In genomic region chr9:101442248-101443136, GRCh38 we compare ENCODE assay signal across 27 cellular contexts. TPM values are rescaled to one million over a fixed set of nuclear protein-coding genes. Genes with fewer than 3 reads are reported as not detected.
DNase-seq lines count a peak whose midpoint lies in the region; ATAC-seq and TF ChIP-seq lines count a peak whose summit lies in the region.
"Had no signal": no experiment of that assay in that cellular context is flagged by ENCODE, and none has a peak within 500 bp of the region (broad histone marks: within the 10 kb centered on the region; RNA-seq: fewer than 3 reads in every experiment).

No MANE protein-coding gene starts in this region.

- ATAC-seq in left lobe of liver (peak; percentile 38), GM18519 (IDR thresholded peaks at IDR 0.05; ENCODE audit: low FRiP score, unreplicated experiment) (no peak), HG03039 (IDR thresholded peaks at IDR 0.05; ENCODE audit: unreplicated experiment) (no peak), HG03095 (IDR thresholded peaks at IDR 0.05; ENCODE audit: unreplicated experiment) (no peak)
- ATAC-seq: T-helper 17 cell had no signal

- H3K36me3 Mint-ChIP-seq in endothelial cell (ENCODE audit: low read depth, unreplicated experiment): no peaks in the 10 kb centered on the region
- H3K36me3 Mint-ChIP-seq: CD4-positive, alpha-beta memory T cell; IgD-negative memory B cell had no signal

- H3K27ac Mint-ChIP-seq in endothelial cell (ENCODE audit: unreplicated experiment): peak overlapping the region; percentile 84
- H3K27ac Mint-ChIP-seq: activated T-cell treated with anti-CD3 and anti-CD28 coated beads, Interleukin-2, amount 50 U/mL, for 24 hours; CD4-positive, alpha-beta memory T cell; endodermal cell; IgD-negative memory B cell; T-helper 17 cell had no signal

- DNase-seq in G401 (ENCODE audit: low spot score): peak; percentile 90
- no peak for DNase-seq in endothelial cell (ENCODE audit: low spot score)
- DNase-seq in left lobe of liver (ENCODE audit: low spot score): peak; percentile 74
- DNase-seq: activated CD8-positive, alpha-beta memory T cell treated with anti-CD3 and anti-CD28 coated beads for 24 hours; activated T-cell treated with anti-CD3 and anti-CD28 coated beads, Interleukin-2, amount 50 U/mL, for 24 hours; AML-193; brain microvascular endothelial cell; CD4-positive, alpha-beta memory T cell; cortex of kidney; esophagus squamous epithelium; GF-D8; islet precursor cell; NCI-H2029; NCI-H526 treated with DMSO at 0.1 percent for 48 hours; stimulated activated CD4-positive, alpha-beta T cell treated with anti-CD3 and anti-CD28 coated beads, Interleukin-4, amount 100 ng/mL, for 1 hour; stimulated activated naive CD4-positive, alpha-beta T cell treated with Interleukin-2 at 50 U/mL for 16 hours; T-helper 17 cell; uterus had no signal

- peaks cover 34% of the 10 kb centered on the region for H3K4me1 Mint-ChIP-seq in endothelial cell (ENCODE audit: unreplicated experiment)
- H3K4me1 Mint-ChIP-seq: endodermal cell had no signal

- H3K9me3 Mint-ChIP-seq in endothelial cell (ENCODE audit: unreplicated experiment): no peaks in the 10 kb centered on the region
- H3K9me3 Mint-ChIP-seq: activated T-cell treated with anti-CD3 and anti-CD28 coated beads, Interleukin-2, amount 50 U/mL, for 24 hours had no signal

- no peaks in the 10 kb centered on the region for H3K27me3 Mint-ChIP-seq in endothelial cell (ENCODE audit: unreplicated experiment)

- no peak for TF ChIP-seq CTCF in endothelial cell (IDR thresholded peaks at IDR 0.05; ENCODE audit: unreplicated experiment)

- in situ Hi-C loops in G401 (cut with HindIII; ENCODE audit: low sequenced_read_pairs): no loop called here

- no peak overlapping the region for H3K4me3 Mint-ChIP-seq in endothelial cell (ENCODE audit: unreplicated experiment)
- H3K4me3 Mint-ChIP-seq: activated T-cell treated with anti-CD3 and anti-CD28 coated beads, Interleukin-2, amount 50 U/mL, for 24 hours; CD4-positive, alpha-beta memory T cell; endodermal cell; IgD-negative memory B cell; T-helper 17 cell had no signal

RNA-seq across cellular contexts. Expression of gene ALDOB, which starts 6.9 kb away (rescaled TPM):
- not detected in 2 replicates for total RNA-seq in G401 (2014; rRNA removed; shearing (Covaris generic))
- 0.31 TPM for total RNA-seq in endothelial cell (ENCODE audit: unreplicated experiment)
- 4,002 TPM for total RNA-seq in left lobe of liver
- total RNA-seq: CD4-positive, alpha-beta memory T cell; esophagus squamous epithelium; frontal cortex; renal cortical epithelial cell; T-helper 17 cell; thoracic aorta had no signal

RNA-seq across cellular contexts. Expression of gene ZNF189, which starts 43.8 kb away (rescaled TPM):
- 12.8 and 23.6 TPM in 2 replicates for total RNA-seq in G401 (2014; rRNA removed; shearing (Covaris generic))
- total RNA-seq in endothelial cell (ENCODE audit: unreplicated experiment) (31.0 TPM), left lobe of liver (8.3 TPM)

RNA-seq across cellular contexts. Expression of gene MRPL50, which starts 44.1 kb away (rescaled TPM):
- 30.0 and 36.4 TPM in 2 replicates for total RNA-seq in G401 (2014; rRNA removed; shearing (Covaris generic))
- total RNA-seq in endothelial cell (ENCODE audit: unreplicated experiment): 11.1 TPM
- total RNA-seq in left lobe of liver: 5.1 TPM

RNA-seq across cellular contexts. Expression of gene BAAT, which starts 57.7 kb away (rescaled TPM):
- not detected in 2 replicates for total RNA-seq in G401 (2014; rRNA removed; shearing (Covaris generic))
- total RNA-seq in endothelial cell (ENCODE audit: unreplicated experiment) (not detected), left lobe of liver (459 TPM)
- total RNA-seq: endodermal cell, esophagus squamous epithelium, omental fat pad, T-helper 17 cell, uterus had no signal

Comparison
In these comparisons a context has a peak if more than half of its experiments do, and no peak if none do; other contexts are left out.
1. RNA of gene ALDOB, which starts 6.9 kb away (total RNA-seq): 4,002 TPM in left lobe of liver (single experiment); 0.31 TPM in endothelial cell (single experiment) and not detected in G401; every median in the first group is over 1,000 times any median in the second.